In genomic region chr6:42971746-42972327, GRCh38 we compare ENCODE assay signal across 21 cellular contexts. TPM values are rescaled to one million over a fixed set of nuclear protein-coding genes. Genes with fewer than 3 reads are reported as not detected.
DNase-seq lines count a peak whose midpoint lies in the region; FAIRE-seq and TF ChIP-seq lines count a peak whose summit lies in the region.
"Had no signal": no experiment of that assay in that cellular context is flagged by ENCODE, and none has a peak within 500 bp of the region (broad histone marks: within the 10 kb centered on the region; RNA-seq: fewer than 3 reads in every experiment).

No MANE protein-coding gene starts in this region.

- FAIRE-seq in frontal cortex (lab: Jason Lieb, UNC) = no peak
- no peak for FAIRE-seq in H54 (lab: Jason Lieb, UNC)
- FAIRE-seq: GM18507, kidney had no signal

- H3K4me2 ChIP-seq in neural progenitor cell = no peak overlapping the region

- no peak for TF ChIP-seq POLR2A in H54 (IDR thresholded peaks at IDR 0.05; ENCODE audit: low read depth, low read length)

- no peaks in the 10 kb centered on the region for H3K36me3 ChIP-seq in neural progenitor cell
- H3K36me3 ChIP-seq: gastrocnemius medialis had no signal

- H4K20me1 ChIP-seq in neural progenitor cell (ENCODE audit: low read depth) = no peaks in the 10 kb centered on the region

- peaks cover 8% of the 10 kb centered on the region for H3K36me3 Mint-ChIP-seq in HFFc6 (ENCODE audit: low read depth)
- peaks cover 37% of the 10 kb centered on the region for H3K36me3 Mint-ChIP-seq in activated T-helper 2 cell treated with anti-CD3 and anti-CD28 coated beads, Interferon-gamma antibody, Interleukin-2, Interleukin-4, amounts not matched to agents 10 μg/mL and 5 μg/mL and 100 μg/mL, durations not matched to agents 14 hours and 24 hours and 36 hours (ENCODE audit: low read depth)
- peaks cover 9% of the 10 kb centered on the region for H3K36me3 Mint-ChIP-seq in neural progenitor cell

- H3K27me3 ChIP-seq in neural progenitor cell = no peaks in the 10 kb centered on the region
- H3K27me3 ChIP-seq: gastrocnemius medialis, upper lobe of right lung had no signal

- H3K27ac Mint-ChIP-seq in HFFc6 = peak overlapping the region; percentile 81
- peak overlapping the region; percentile 70 for H3K27ac Mint-ChIP-seq in activated T-helper 2 cell treated with anti-CD3 and anti-CD28 coated beads, Interferon-gamma antibody, Interleukin-2, Interleukin-4, amounts not matched to agents 10 μg/mL and 5 μg/mL and 100 μg/mL, durations not matched to agents 14 hours and 24 hours and 36 hours
- H3K27ac Mint-ChIP-seq in neural progenitor cell = peak overlapping the region; percentile 27
- H3K27ac Mint-ChIP-seq: stimulated activated naive CD8-positive, alpha-beta T cell treated with anti-CD3 and anti-CD28 coated beads, Interleukin-15, amount 100 ng/mL, for 72 hours had no signal

- H3K4me3 Mint-ChIP-seq in HFFc6 (no peak overlapping the region), neural progenitor cell (no peak overlapping the region)
- no peak overlapping the region for H3K4me3 Mint-ChIP-seq in activated T-helper 2 cell treated with anti-CD3 and anti-CD28 coated beads, Interferon-gamma antibody, Interleukin-2, Interleukin-4, amounts not matched to agents 10 μg/mL and 5 μg/mL and 100 μg/mL, durations not matched to agents 14 hours and 24 hours and 36 hours (ENCODE audit: low read depth)
- H3K4me3 Mint-ChIP-seq: naive thymus-derived CD4-positive, alpha-beta T cell had no signal

- H3K9me3 Mint-ChIP-seq in HFFc6 (no peaks in the 10 kb centered on the region), neural progenitor cell (no peaks in the 10 kb centered on the region)
- no peaks in the 10 kb centered on the region for H3K9me3 Mint-ChIP-seq in activated T-helper 2 cell treated with anti-CD3 and anti-CD28 coated beads, Interferon-gamma antibody, Interleukin-2, Interleukin-4, amounts not matched to agents 10 μg/mL and 5 μg/mL and 100 μg/mL, durations not matched to agents 14 hours and 24 hours and 36 hours
- H3K9me3 Mint-ChIP-seq: naive thymus-derived CD4-positive, alpha-beta T cell; stimulated activated naive CD8-positive, alpha-beta T cell treated with anti-CD3 and anti-CD28 coated beads, Interleukin-15, amount 100 ng/mL, for 72 hours had no signal

- no peak for DNase-seq in HFFc6
- DNase-seq in activated T-helper 2 cell treated with anti-CD3 and anti-CD28 coated beads, Interferon-gamma antibody, Interleukin-2, Interleukin-4, amounts not matched to agents 10 μg/mL and 5 μg/mL and 100 μg/mL, durations not matched to agents 14 hours and 24 hours and 36 hours (ENCODE audit: low spot score) = no peak
- DNase-seq in neural progenitor cell (ENCODE audit: low spot score) = no peak
- DNase-seq in frontal cortex (ENCODE audit: low spot score in 2 of 2) = no peak
- DNase-seq in H54 (ENCODE audit: insufficient read length, low spot score) = no peak
- DNase-seq in SIG-M5 (lab: John Stamatoyannopoulos, UW) = no peak
- DNase-seq: activated effector memory CD4-positive, alpha-beta T cell treated with anti-CD3 and anti-CD28 coated beads, Interleukin-2, amount 50 U/mL, for 16 hours; AML-193; Caco-2; gastrocnemius medialis; kidney; mammary epithelial cell; naive thymus-derived CD4-positive, alpha-beta T cell; NCI-H1092 treated with DMSO at 0.1 percent for 48 hours; NCI-H2081; NCI-H510A; NK-92 treated with Interleukin-12 subunit alpha and Interleukin-12 subunit beta, amount 100 ng/mL, for 24 hours; stimulated activated naive CD8-positive, alpha-beta T cell treated with anti-CD3 and anti-CD28 coated beads, Interleukin-15, amount 100 ng/mL, for 72 hours; upper lobe of right lung had no signal

- H3K27me3 Mint-ChIP-seq in HFFc6 (ENCODE audit: insufficient read depth) = no peaks in the 10 kb centered on the region; the same call in 1 of the 2 replicates
- no peaks in the 10 kb centered on the region for H3K27me3 Mint-ChIP-seq in activated T-helper 2 cell treated with anti-CD3 and anti-CD28 coated beads, Interferon-gamma antibody, Interleukin-2, Interleukin-4, amounts not matched to agents 10 μg/mL and 5 μg/mL and 100 μg/mL, durations not matched to agents 14 hours and 24 hours and 36 hours (ENCODE audit: low read depth)
- H3K27me3 Mint-ChIP-seq in neural progenitor cell (ENCODE audit: insufficient read depth, low read depth) = no peaks in the 10 kb centered on the region
- H3K27me3 Mint-ChIP-seq: naive thymus-derived CD4-positive, alpha-beta T cell; stimulated activated naive CD8-positive, alpha-beta T cell treated with anti-CD3 and anti-CD28 coated beads, Interleukin-15, amount 100 ng/mL, for 72 hours had no signal

- no peaks in the 10 kb centered on the region for H3K79me2 ChIP-seq in neural progenitor cell (ENCODE audit: low read depth)
- H3K79me2 ChIP-seq: parathyroid adenoma had no signal

- no peaks in the 10 kb centered on the region for H3K4me1 ChIP-seq in neural progenitor cell
- H3K4me1 ChIP-seq: parathyroid adenoma had no signal

- H2AFZ ChIP-seq in neural progenitor cell (replicated peaks) = no peak overlapping the region
- H2AFZ ChIP-seq: parathyroid adenoma had no signal

- H3K27ac ChIP-seq in neural progenitor cell = no peak overlapping the region
- H3K27ac ChIP-seq: gastrocnemius medialis, parathyroid adenoma, upper lobe of right lung had no signal

- H3K4me1 Mint-ChIP-seq in HFFc6 (ENCODE audit: low read depth) (peaks cover 27% of the 10 kb centered on the region), neural progenitor cell (peaks cover 4% of the 10 kb centered on the region)
- peaks cover 13% of the 10 kb centered on the region for H3K4me1 Mint-ChIP-seq in activated T-helper 2 cell treated with anti-CD3 and anti-CD28 coated beads, Interferon-gamma antibody, Interleukin-2, Interleukin-4, amounts not matched to agents 10 μg/mL and 5 μg/mL and 100 μg/mL, durations not matched to agents 14 hours and 24 hours and 36 hours (ENCODE audit: low read depth)

- no peak overlapping the region for H3K4me3 ChIP-seq in neural progenitor cell
- H3K4me3 ChIP-seq: gastrocnemius medialis, upper lobe of right lung had no signal

- H3K9ac ChIP-seq in neural progenitor cell = no peak overlapping the region
- H3K9ac ChIP-seq: parathyroid adenoma had no signal

- TF ChIP-seq CTCF in HFFc6 (IDR thresholded peaks at IDR 0.05) (no peak), neural progenitor cell (IDR thresholded peaks at IDR 0.05) (no peak)

- no peaks in the 10 kb centered on the region for H3F3A ChIP-seq in neural progenitor cell (ENCODE audit: low read depth)

- intact Hi-C loops in activated T-helper 2 cell treated with anti-CD3 and anti-CD28 coated beads, Interferon-gamma antibody, Interleukin-2, Interleukin-4, amounts not matched to agents 10 μg/mL and 5 μg/mL and 100 μg/mL, durations not matched to agents 14 hours and 24 hours and 36 hours (cut with micrococcal nuclease) = no loop called here

- H3K9me3 ChIP-seq in neural progenitor cell (ENCODE audit: low read depth) = no peaks in the 10 kb centered on the region
- H3K9me3 ChIP-seq: Caco-2, gastrocnemius medialis, upper lobe of right lung had no signal

RNA-seq across cellular contexts. Expression of gene PEX6, which starts 7.1 kb away (rescaled TPM):
- 10 to 100 TPM; 20.3 to 31.7 (median 22.4) TPM for total RNA-seq in HFFc6 (2021; fragmentation: NEBNext Ultra II Directional; extraction: Animal tissue kit (Norgen Biotek cat#: 25700))
- total RNA-seq in activated T-helper 2 cell treated with anti-CD3 and anti-CD28 coated beads, Interferon-gamma antibody, Interleukin-2, Interleukin-4, amounts not matched to agents 10 μg/mL and 5 μg/mL and 100 μg/mL, durations not matched to agents 14 hours and 24 hours and 36 hours = 26.0 and 27.8 TPM in 2 replicates
- total RNA-seq in neural progenitor cell (ENCODE audit: low replicate concordance) (11.3 and 22.4 TPM in 2 replicates), frontal cortex (25.3 TPM)

RNA-seq across cellular contexts. Expression of gene GNMT, which starts 11.3 kb away (rescaled TPM):
- total RNA-seq in HFFc6 (2021; fragmentation: NEBNext Ultra II Directional; extraction: Animal tissue kit (Norgen Biotek cat#: 25700)) = under 1 TPM in 5 of 6 experiments, not detected in 1; 0.16 to 0.24 (median 0.20) TPM
- total RNA-seq in activated T-helper 2 cell treated with anti-CD3 and anti-CD28 coated beads, Interferon-gamma antibody, Interleukin-2, Interleukin-4, amounts not matched to agents 10 μg/mL and 5 μg/mL and 100 μg/mL, durations not matched to agents 14 hours and 24 hours and 36 hours = 0.62 and 0.69 TPM in 2 replicates
- 0.50 TPM in 1 of 2 replicates, not detected in the other for total RNA-seq in neural progenitor cell (ENCODE audit: low replicate concordance)
- not detected for total RNA-seq in frontal cortex
- total RNA-seq: Caco-2 had no signal

RNA-seq across cellular contexts. Expression of gene PPP2R5D, which starts 12.5 kb away (rescaled TPM):
- 10 to 100 TPM; 37.7 to 50.7 (median 43.4) TPM for total RNA-seq in HFFc6 (2021; fragmentation: NEBNext Ultra II Directional; extraction: Animal tissue kit (Norgen Biotek cat#: 25700))
- 62.7 and 63.2 TPM in 2 replicates for total RNA-seq in activated T-helper 2 cell treated with anti-CD3 and anti-CD28 coated beads, Interferon-gamma antibody, Interleukin-2, Interleukin-4, amounts not matched to agents 10 μg/mL and 5 μg/mL and 100 μg/mL, durations not matched to agents 14 hours and 24 hours and 36 hours
- 75.0 and 103 TPM in 2 replicates for total RNA-seq in neural progenitor cell (ENCODE audit: low replicate concordance)
- total RNA-seq in frontal cortex = 37.5 TPM

RNA-seq across cellular contexts. Expression of gene MEA1, which starts 41.9 kb away (rescaled TPM):
- 100 to 1,000 TPM; 114 to 132 (median 118) TPM for total RNA-seq in HFFc6 (2021; fragmentation: NEBNext Ultra II Directional; extraction: Animal tissue kit (Norgen Biotek cat#: 25700))
- 90.9 and 91.2 TPM in 2 replicates for total RNA-seq in activated T-helper 2 cell treated with anti-CD3 and anti-CD28 coated beads, Interferon-gamma antibody, Interleukin-2, Interleukin-4, amounts not matched to agents 10 μg/mL and 5 μg/mL and 100 μg/mL, durations not matched to agents 14 hours and 24 hours and 36 hours
- 73.1 and 88.3 TPM in 2 replicates for total RNA-seq in neural progenitor cell (ENCODE audit: low replicate concordance)
- 31.4 TPM for total RNA-seq in frontal cortex

RNA-seq across cellular contexts. Expression of gene KLHDC3, which starts 42.2 kb away (rescaled TPM):
- 10 to 100 TPM; 41.6 to 51.2 (median 45.9) TPM for total RNA-seq in HFFc6 (2021; fragmentation: NEBNext Ultra II Directional; extraction: Animal tissue kit (Norgen Biotek cat#: 25700))
- 71.2 and 74.6 TPM in 2 replicates for total RNA-seq in activated T-helper 2 cell treated with anti-CD3 and anti-CD28 coated beads, Interferon-gamma antibody, Interleukin-2, Interleukin-4, amounts not matched to agents 10 μg/mL and 5 μg/mL and 100 μg/mL, durations not matched to agents 14 hours and 24 hours and 36 hours
- total RNA-seq in neural progenitor cell (ENCODE audit: low replicate concordance) (122 and 165 TPM in 2 replicates), frontal cortex (164 TPM)

Comparison
In these comparisons a context has a peak if more than half of its experiments do, and no peak if none do; other contexts are left out.
1. H3K27ac Mint-ChIP-seq: peak in every context shown above with its lines; median percentile 81 in HFFc6; 70 in activated T-helper 2 cell treated with anti-CD3 and anti-CD28 coated beads, Interferon-gamma antibody, Interleukin-2, Interleukin-4, amounts not matched to agents 10 μg/mL and 5 μg/mL and 100 μg/mL, durations not matched to agents 14 hours and 24 hours and 36 hours; 27 in neural progenitor cell.